ENCODE assay signal across 22 cellular contexts in the genomic region with DNA sequence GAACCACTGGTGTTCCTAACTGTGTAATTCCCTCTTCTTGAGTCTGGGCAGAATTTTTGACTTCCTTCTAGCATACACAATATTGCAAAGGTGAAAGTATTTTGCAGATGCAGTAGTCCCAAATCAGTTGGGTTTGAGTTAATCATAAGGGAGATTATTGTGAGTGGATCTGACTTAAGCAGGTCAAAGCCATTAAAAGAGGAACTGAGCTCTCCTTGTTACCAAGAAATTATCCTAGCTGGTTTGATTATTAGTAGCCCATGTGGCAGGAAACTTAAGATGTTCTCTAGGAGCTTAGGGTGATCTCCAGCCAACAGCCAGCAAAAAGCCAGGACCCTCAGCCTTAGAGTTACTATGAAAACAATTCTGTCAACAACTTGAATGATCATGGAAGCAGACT.
"Had no signal": no experiment of that assay in that cellular context is flagged by ENCODE, and none has a peak within 500 bp of the region (broad histone marks: within the 10 kb centered on the region; RNA-seq: fewer than 3 reads in every experiment).

No MANE protein-coding gene starts in this region.

- H3K9me3 Mint-ChIP-seq: immature natural killer cell had no signal

- H3K27me3 Mint-ChIP-seq: naive B cell had no signal

- H3K4me1 Mint-ChIP-seq: immature natural killer cell, mesothelial cell of epicardium had no signal

- ATAC-seq: foreskin keratinocyte, gastroesophageal sphincter, heart left ventricle, left cardiac atrium, left lung, left ventricle myocardium superior, lower lobe of right lung, mucosa of descending colon had no signal

- H3K27ac Mint-ChIP-seq: immature natural killer cell, mesothelial cell of epicardium had no signal

- FAIRE-seq: colon, endothelial cell of umbilical vein, frontal cortex, islet of Langerhans, keratinocyte had no signal

- DNase-seq: dermis blood vessel endothelial cell; dorsolateral prefrontal cortex; effector CD4-positive, alpha-beta T cell; effector memory CD4-positive, alpha-beta T cell; foreskin keratinocyte; heart left ventricle; hypothalamus; immature natural killer cell; left cardiac atrium; left lung; left ventricle myocardium superior; lower lobe of right lung; mesenchymal stem cell; mucosa of descending colon; naive B cell had no signal

- H3K36me3 Mint-ChIP-seq: immature natural killer cell, mesothelial cell of epicardium, naive B cell had no signal

- H3K4me3 Mint-ChIP-seq: immature natural killer cell, mesothelial cell of epicardium had no signal
